6 cellular contexts compared by ENCODE assay signal in genomic region chr6:22117663-22118062, GRCh38.
"Had no signal": no experiment of that assay in that cellular context is flagged by ENCODE, and none has a peak within 500 bp of the region (broad histone marks: within the 10 kb centered on the region; RNA-seq: fewer than 3 reads in every experiment).

No MANE protein-coding gene starts in this region.

- ATAC-seq: GM23338, HepG2 had no signal

- H3K4me3 ChIP-seq: GM23338 had no signal

- DNase-seq: H9, HCEC 1CT had no signal

- H3K4me2 ChIP-seq: GM23338 had no signal

- H3K4me1 Mint-ChIP-seq: GM23338, IgD-negative memory B cell had no signal

- H3K27ac ChIP-seq: HL-60 had no signal

- H3K27me3 Mint-ChIP-seq: IgD-negative memory B cell had no signal

- H3K4me3 Mint-ChIP-seq: GM23338, H9, IgD-negative memory B cell had no signal

- H2AFZ ChIP-seq: GM23338 had no signal

- H3K27ac Mint-ChIP-seq: GM23338, IgD-negative memory B cell had no signal

- H3K9me3 Mint-ChIP-seq: GM23338, H9 had no signal
